In the genomic region with DNA sequence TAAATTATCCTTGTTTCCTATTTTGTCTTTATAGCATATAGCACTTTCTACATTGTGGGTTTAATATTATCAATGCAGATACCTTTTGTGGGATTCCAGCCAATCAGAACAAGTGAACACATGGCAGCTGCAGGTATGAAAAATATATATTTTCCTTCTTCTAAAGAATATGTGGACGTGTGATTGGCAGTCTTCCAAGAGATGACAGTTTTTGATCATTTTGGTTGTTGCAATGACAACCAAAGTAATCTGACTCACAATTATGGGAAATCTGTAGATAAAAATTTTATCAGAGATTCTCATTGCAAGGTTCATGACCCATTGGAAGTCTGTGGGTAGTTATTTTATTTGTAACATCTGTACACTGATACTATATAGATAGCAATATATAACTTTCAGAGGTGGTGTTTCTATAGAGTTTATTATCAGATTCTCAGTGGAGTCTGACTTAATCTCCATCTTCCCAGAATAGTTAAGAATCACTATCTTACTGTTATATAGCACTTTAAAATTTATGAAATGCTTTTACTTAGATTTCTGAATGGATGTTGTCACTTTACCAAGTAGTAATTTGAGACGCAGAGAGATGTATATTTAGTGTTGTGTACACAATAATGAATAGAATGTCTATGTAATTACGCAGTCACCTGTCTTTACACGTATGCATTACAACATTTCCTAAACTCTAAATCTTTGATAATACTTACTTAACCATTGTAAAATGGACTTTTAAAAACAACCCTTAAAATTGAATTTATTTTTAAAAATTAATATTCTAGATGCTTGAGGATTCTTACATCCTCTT, we compare ENCODE assay signal across 26 cellular contexts.
A peak's percentile ranks its signal among the peaks of the same experiment; 100 is the strongest.
DNase-seq lines count a peak whose midpoint lies in the region; ATAC-seq, FAIRE-seq and TF ChIP-seq lines count a peak whose summit lies in the region.
"Had no signal": no experiment of that assay in that cellular context is flagged by ENCODE, and none has a peak within 500 bp of the region (broad histone marks: within the 10 kb centered on the region; RNA-seq: fewer than 3 reads in every experiment).

No MANE protein-coding gene starts in this region.

- H3K27ac Mint-ChIP-seq in CD14-positive monocyte, result no peak overlapping the region
- H3K27ac Mint-ChIP-seq: activated B cell treated with CpG ODN at 0.5 μM for 24 hours; activated naive CD8-positive, alpha-beta T cell treated with anti-CD3 and anti-CD28 coated beads, Interleukin-2, amount 10 ng/mL, durations not matched to agents 7 days and 5 days; stimulated activated naive B cell treated with anti-CD40 and anti-IgM and Interleukin-4, amounts not matched to agents 10 μg/mL and 1 μg/mL and 100 μg/mL, for 72 hours had no signal

- no TSS peak for BruUV-seq in PC-3 (replicated peaks; lab: Mats Ljungman, UMichigan)

- H3F3A ChIP-seq in PC-3 (ENCODE audit: low read length, unreplicated experiment), result peaks cover under 1% of the 10 kb centered on the region

- intact Hi-C loops in PC-3 (cut with micrococcal nuclease), result loop anchor here (10.0 kb wide), 1 partner anchor 350 kb away; no protein-coding TSS in a partner anchor
- intact Hi-C loops in CD14-positive monocyte (cut with micrococcal nuclease), result no loop called here

- peaks cover 18% of the 10 kb centered on the region for H4K20me1 ChIP-seq in PC-3 (ENCODE audit: low read length)

- no peak overlapping the region for H3K4me3 Mint-ChIP-seq in activated T-cell treated with anti-CD3 and anti-CD28 coated beads, Interleukin-2, amount 50 U/mL, for 4 hours
- no peak overlapping the region for H3K4me3 Mint-ChIP-seq in CD14-positive monocyte
- H3K4me3 Mint-ChIP-seq: activated B cell treated with CpG ODN at 0.5 μM for 24 hours; activated naive CD8-positive, alpha-beta T cell treated with anti-CD3 and anti-CD28 coated beads, Interleukin-2, amount 10 ng/mL, durations not matched to agents 7 days and 5 days; activated T-helper 17 cell treated with anti-CD3 and anti-CD28 coated beads, Interleukin-2, amount 50 U/mL, for 72 hours; mesothelial cell of epicardium; stimulated activated naive B cell treated with anti-CD40 and anti-IgM and Interleukin-4, amounts not matched to agents 10 μg/mL and 1 μg/mL and 100 μg/mL, for 72 hours had no signal

- no peak overlapping the region for H2AFZ ChIP-seq in PC-3 (ENCODE audit: low read length)
- H2AFZ ChIP-seq: GM23248 had no signal

- H3K4me2 ChIP-seq in PC-3 (ENCODE audit: low read length), result no peak overlapping the region

- FAIRE-seq in frontal cortex (lab: Jason Lieb, UNC), result peak; percentile 45
- FAIRE-seq: GM12891 had no signal

- no peaks in the 10 kb centered on the region for H3K27me3 Mint-ChIP-seq in activated T-cell treated with anti-CD3 and anti-CD28 coated beads, Interleukin-2, amount 50 U/mL, for 4 hours (ENCODE audit: low read depth)
- H3K27me3 Mint-ChIP-seq in CD14-positive monocyte (ENCODE audit: low read depth in 3 of 3), result peaks cover 0 to 1% (median 0%) of the 10 kb centered on the region in 3 donors
- H3K27me3 Mint-ChIP-seq: activated B cell treated with CpG ODN at 0.5 μM for 24 hours; activated naive CD8-positive, alpha-beta T cell treated with anti-CD3 and anti-CD28 coated beads, Interleukin-2, amount 10 ng/mL, durations not matched to agents 7 days and 5 days; activated T-helper 17 cell treated with anti-CD3 and anti-CD28 coated beads, Interleukin-2, amount 50 U/mL, for 72 hours; naive thymus-derived CD4-positive, alpha-beta T cell; stimulated activated naive B cell treated with anti-CD40 and anti-IgM and Interleukin-4, amounts not matched to agents 10 μg/mL and 1 μg/mL and 100 μg/mL, for 72 hours had no signal

- CTCF ChIA-PET in PC-3 (lab: Charles Lee), result no interaction called here

- H3K9me2 ChIP-seq in PC-3 (replicated peaks; ENCODE audit: low read length), result no peaks in the 10 kb centered on the region

- H3K79me2 ChIP-seq in PC-3 (ENCODE audit: low read length), result peaks cover 42% of the 10 kb centered on the region

- POLR2A ChIA-PET in PC-3 (lab: Charles Lee; ENCODE audit: unreplicated experiment), result no interaction called here

- no peak for TF ChIP-seq CTCF in LNCaP clone FGC (IDR thresholded peaks at IDR 0.05; ENCODE audit: control insufficient read depth, extremely low read depth, insufficient read depth)
- no peak for TF ChIP-seq CTCF in PC-3 (conservative IDR thresholded peaks at IDR 0.05; ENCODE audit: low read depth, low read length)
- TF ChIP-seq CTCF in CD14-positive monocyte (IDR thresholded peaks at IDR 0.05), result no peak

- H3K9me3 Mint-ChIP-seq in activated T-cell treated with anti-CD3 and anti-CD28 coated beads, Interleukin-2, amount 50 U/mL, for 4 hours, result no peaks in the 10 kb centered on the region
- H3K9me3 Mint-ChIP-seq in CD14-positive monocyte, result no peaks in the 10 kb centered on the region
- H3K9me3 Mint-ChIP-seq: activated B cell treated with CpG ODN at 0.5 μM for 24 hours; activated naive CD8-positive, alpha-beta T cell treated with anti-CD3 and anti-CD28 coated beads, Interleukin-2, amount 10 ng/mL, durations not matched to agents 7 days and 5 days; activated T-helper 17 cell treated with anti-CD3 and anti-CD28 coated beads, Interleukin-2, amount 50 U/mL, for 72 hours; stimulated activated naive B cell treated with anti-CD40 and anti-IgM and Interleukin-4, amounts not matched to agents 10 μg/mL and 1 μg/mL and 100 μg/mL, for 72 hours had no signal

- no peak for DNase-seq in activated T-cell treated with anti-CD3 and anti-CD28 coated beads, Interleukin-2, amount 50 U/mL, for 4 hours
- no peak for DNase-seq in activated T-cell treated with anti-CD3 and anti-CD28 coated beads for 4 hours
- DNase-seq in LNCaP clone FGC (ENCODE audit: low read depth), result peak; percentile 50
- peak; percentile 8 for DNase-seq in PC-3
- no peak for DNase-seq in frontal cortex (ENCODE audit: low spot score in 2 of 2)
- DNase-seq in CD14-positive monocyte (ENCODE audit: low spot score), result no peak
- DNase-seq: activated B cell treated with CpG ODN at 0.5 μM for 24 hours; activated CD4-positive, alpha-beta T cell treated with anti-CD3 and anti-CD28 coated beads, Interleukin-2, amount 50 U/mL, for 4 hours; activated naive CD8-positive, alpha-beta T cell treated with anti-CD3 and anti-CD28 coated beads, Interleukin-2, amount 10 ng/mL, durations not matched to agents 7 days and 5 days; dorsolateral prefrontal cortex; EL; islet precursor cell; left ventricle myocardium superior; naive thymus-derived CD4-positive, alpha-beta T cell; NCI-H1694; NCI-H226; occipital lobe; psoas muscle; stimulated activated naive B cell treated with anti-CD40 and anti-IgM and Interleukin-4, amounts not matched to agents 10 μg/mL and 1 μg/mL and 100 μg/mL, for 72 hours; T-helper 9 cell had no signal

- peak; percentile 32 to 53 for ATAC-seq in activated T-cell treated with anti-CD3 and anti-CD28 coated beads, Interleukin-2, amount 50 U/mL, for 4 hours
- ATAC-seq in PC-3 (no peak), GM21576 (IDR thresholded peaks at IDR 0.05; ENCODE audit: unreplicated experiment) (no peak)
- ATAC-seq: activated T-helper 17 cell treated with anti-CD3 and anti-CD28 coated beads, Interleukin-2, amount 50 U/mL, for 72 hours; left ventricle myocardium superior; naive thymus-derived CD4-positive, alpha-beta T cell; stimulated activated naive B cell treated with anti-CD40 and anti-IgM and Interleukin-4, amounts not matched to agents 10 μg/mL and 1 μg/mL and 100 μg/mL, for 72 hours had no signal

- peaks cover 45% of the 10 kb centered on the region for H3K4me1 Mint-ChIP-seq in activated T-cell treated with anti-CD3 and anti-CD28 coated beads, Interleukin-2, amount 50 U/mL, for 4 hours (ENCODE audit: low read depth)
- H3K4me1 Mint-ChIP-seq in CD14-positive monocyte, result peaks cover 8% of the 10 kb centered on the region
- H3K4me1 Mint-ChIP-seq: activated naive CD8-positive, alpha-beta T cell treated with anti-CD3 and anti-CD28 coated beads, Interleukin-2, amount 10 ng/mL, durations not matched to agents 7 days and 5 days had no signal

- H3K36me3 Mint-ChIP-seq in activated T-cell treated with anti-CD3 and anti-CD28 coated beads, Interleukin-2, amount 50 U/mL, for 4 hours (ENCODE audit: insufficient read depth), result peaks cover 25% of the 10 kb centered on the region
- peaks cover 29 to 50% of the 10 kb centered on the region in 2 donors for H3K36me3 Mint-ChIP-seq in CD14-positive monocyte

- no peaks in the 10 kb centered on the region for H3K9me3 ChIP-seq in PC-3 (ENCODE audit: low read length)
- H3K9me3 ChIP-seq: psoas muscle, suprapubic skin had no signal

- H3K4me1 ChIP-seq in PC-3 (ENCODE audit: insufficient read depth, low read length), result peaks cover 23% of the 10 kb centered on the region
- H3K4me1 ChIP-seq: suprapubic skin had no signal

- no peaks in the 10 kb centered on the region for H3K27me3 ChIP-seq in PC-3 (ENCODE audit: low read length)
- H3K27me3 ChIP-seq: dorsolateral prefrontal cortex, suprapubic skin had no signal

- peaks cover 11% of the 10 kb centered on the region; the same call in 1 of the 2 replicates for H3K36me3 ChIP-seq in PC-3 (ENCODE audit: low read depth, low read length)

- no peak overlapping the region for H3K4me3 ChIP-seq in LNCaP clone FGC (ENCODE audit: low read depth, low read length)
- no peak overlapping the region for H3K4me3 ChIP-seq in PC-3 (ENCODE audit: low read length)
- H3K4me3 ChIP-seq: dorsolateral prefrontal cortex, GM23248, psoas muscle, suprapubic skin had no signal

- no peak overlapping the region for H3K9ac ChIP-seq in PC-3 (ENCODE audit: low read length)
- H3K9ac ChIP-seq: GM23248 had no signal

- H3K27ac ChIP-seq in PC-3 (ENCODE audit: low read length), result no peak overlapping the region
- H3K27ac ChIP-seq: dorsolateral prefrontal cortex, GM23248, suprapubic skin had no signal

Comparison
In these comparisons a context has a peak if more than half of its experiments do, and no peak if none do; other contexts are left out.
1. ATAC-seq: peak in activated T-cell treated with anti-CD3 and anti-CD28 coated beads, Interleukin-2, amount 50 U/mL, for 4 hours (2 of 2); none in PC-3 (single experiment) and GM21576 (single experiment).
2. DNase-seq: peak in LNCaP clone FGC (single experiment) and PC-3 (single experiment); none in activated T-cell treated with anti-CD3 and anti-CD28 coated beads, Interleukin-2, amount 50 U/mL, for 4 hours (single experiment), activated T-cell treated with anti-CD3 and anti-CD28 coated beads for 4 hours (single experiment), frontal cortex (0 of 2) and CD14-positive monocyte (single experiment).